16 cellular contexts compared by ENCODE assay signal in genomic region chr4:170666909-170667308, GRCh38.
DNase-seq lines count a peak whose midpoint lies in the region; ATAC-seq, FAIRE-seq and TF ChIP-seq lines count a peak whose summit lies in the region.
"Had no signal": no experiment of that assay in that cellular context is flagged by ENCODE, and none has a peak within 500 bp of the region (broad histone marks: within the 10 kb centered on the region; RNA-seq: fewer than 3 reads in every experiment).

No MANE protein-coding gene starts in this region.

- H3K4me3 ChIP-seq in osteoblast (ENCODE audit: insufficient read depth, low read length) (no peak overlapping the region), kidney (ENCODE audit: low read length in 2 of 2) (no peak overlapping the region)

- H3K4me2 ChIP-seq in osteoblast (ENCODE audit: insufficient read depth, low read length) = no peak overlapping the region

- no peaks in the 10 kb centered on the region for H3K27me3 ChIP-seq in osteoblast (ENCODE audit: insufficient read depth, low read length)

- H4K20me1 ChIP-seq in osteoblast (ENCODE audit: insufficient read depth, low read length) = no peaks in the 10 kb centered on the region

- no peaks in the 10 kb centered on the region for H3K79me2 ChIP-seq in osteoblast (ENCODE audit: insufficient read depth, low read length)

- H3K4me3 Mint-ChIP-seq in immature natural killer cell = peak overlapping the region in 1 of 5 donors; percentile 4
- H3K4me3 Mint-ChIP-seq: T-helper 17 cell had no signal

- no peak for FAIRE-seq in kidney (lab: Jason Lieb, UNC)

- H2AFZ ChIP-seq in osteoblast (ENCODE audit: low read length) = no peak overlapping the region

- H3K9me3 Mint-ChIP-seq in immature natural killer cell = peaks cover 0 to 28% (median 11%) of the 10 kb centered on the region in 6 donors

- H3K9me3 ChIP-seq in osteoblast (ENCODE audit: low read depth, low read length) = no peaks in the 10 kb centered on the region
- H3K9me3 ChIP-seq in kidney (ENCODE audit: control insufficient read depth in 1 of 2, low read length in 2 of 2) = no peaks in the 10 kb centered on the region

- DNase-seq in immature natural killer cell (peak in 2 of 3 donors; percentile 17 to 20), osteoblast (ENCODE audit: insufficient read length, low spot score, missing footprints) (no peak), kidney (no peak)
- no peak for DNase-seq in stimulated activated CD4-positive, alpha-beta T cell treated with anti-CD3 and anti-CD28 coated beads, Interleukin-12 subunit alpha, Interleukin-12 subunit beta, amount 100 ng/mL, for 4 hours
- DNase-seq: C1 segment of cervical spinal cord, DMS79 treated with DMSO at 0.1 percent for 48 hours, KBM-7, NCI-H1436, NCI-H2029, NCI-H2171 treated with DMSO at 0.1 percent for 48 hours, NCI-H774, T-helper 17 cell had no signal

- no peak for TF ChIP-seq CTCF in osteoblast (IDR thresholded peaks at IDR 0.05; ENCODE audit: extremely low read depth, low read depth, low read length)
- no peak for TF ChIP-seq CTCF in kidney (IDR thresholded peaks at IDR 0.05; ENCODE audit: borderline replicate concordance, extremely low read depth, insufficient read depth)

- no peak overlapping the region for H3K27ac Mint-ChIP-seq in immature natural killer cell
- H3K27ac Mint-ChIP-seq: T-helper 17 cell had no signal

- intact Hi-C loops in kidney (cut with DNase I) = no loop called here

- no peak overlapping the region for H3K27ac ChIP-seq in osteoblast (ENCODE audit: low read depth, low read length)
- no peak overlapping the region for H3K27ac ChIP-seq in kidney (ENCODE audit: low read depth in 2 of 2, low read length in 2 of 2)

- H3K9ac ChIP-seq in kidney (ENCODE audit: low read length in 2 of 2) = no peak overlapping the region

- peaks cover 10 to 22% of the 10 kb centered on the region in 2 donors for H3K4me1 Mint-ChIP-seq in immature natural killer cell
- H3K4me1 Mint-ChIP-seq: T-helper 17 cell had no signal

- ATAC-seq in GM18520 (IDR thresholded peaks at IDR 0.05; ENCODE audit: unreplicated experiment) (peak; percentile 65), GM19324 (IDR thresholded peaks at IDR 0.05; ENCODE audit: low FRiP score, unreplicated experiment) (peak; percentile 51), HG03432 (IDR thresholded peaks at IDR 0.05; ENCODE audit: unreplicated experiment) (peak; percentile 64), HG03378 (IDR thresholded peaks at IDR 0.05; ENCODE audit: unreplicated experiment) (no peak)
- ATAC-seq: T-helper 17 cell had no signal

- peaks cover 0 to 2% (median 0%) of the 10 kb centered on the region in 3 donors for H3K27me3 Mint-ChIP-seq in immature natural killer cell (ENCODE audit: low read depth in 3 of 3)
- H3K27me3 Mint-ChIP-seq: T-helper 17 cell had no signal

- H3K36me3 Mint-ChIP-seq in immature natural killer cell = no peaks in the 10 kb centered on the region

- no peaks in the 10 kb centered on the region for H3K4me1 ChIP-seq in osteoblast (ENCODE audit: insufficient read depth, low read length)
- H3K4me1 ChIP-seq in kidney (ENCODE audit: control insufficient read depth in 1 of 2, insufficient read depth in 1 of 2, low read depth in 1 of 2, low read length in 2 of 2) = no peaks in the 10 kb centered on the region

- H3K36me3 ChIP-seq in osteoblast (ENCODE audit: insufficient read depth, low read length) (no peaks in the 10 kb centered on the region), kidney (ENCODE audit: control insufficient read depth in 1 of 2, insufficient read depth in 2 of 2, low read length in 2 of 2) (no peaks in the 10 kb centered on the region)

Comparison
In these comparisons a context has a peak if more than half of its experiments do, and no peak if none do; other contexts are left out.
1. DNase-seq: peak in immature natural killer cell (2 of 3); none in osteoblast (single experiment), stimulated activated CD4-positive, alpha-beta T cell treated with anti-CD3 and anti-CD28 coated beads, Interleukin-12 subunit alpha, Interleukin-12 subunit beta, amount 100 ng/mL, for 4 hours (single experiment) and kidney (single experiment).